18 cellular contexts compared by ENCODE assay signal in the genomic region with DNA sequence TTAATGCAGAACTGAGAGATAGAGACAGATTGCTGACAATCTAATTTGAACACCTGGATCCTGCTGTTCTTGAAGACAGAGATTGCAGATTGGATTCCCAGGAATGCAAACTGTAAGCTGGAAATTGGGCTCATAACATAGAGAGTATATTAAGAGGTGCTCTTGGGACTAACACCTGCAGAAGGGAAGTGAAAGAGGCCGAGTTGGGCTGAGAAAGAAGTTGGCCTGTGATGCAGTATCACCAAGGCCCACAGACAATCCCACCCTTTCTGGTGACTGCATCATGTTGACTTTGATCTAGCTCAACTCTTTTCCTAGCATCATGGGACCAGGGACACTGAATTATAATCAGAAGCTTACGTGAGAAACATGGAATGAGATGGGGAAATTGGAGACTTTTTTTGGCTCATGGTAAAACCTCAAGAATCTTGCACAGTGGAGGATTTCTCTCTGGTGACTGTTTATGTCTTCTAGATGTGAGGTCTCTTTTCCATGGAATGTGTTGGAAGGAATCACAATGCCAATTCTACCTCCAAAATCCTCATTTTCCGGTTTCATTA.
"Had no signal": no experiment of that assay in that cellular context is flagged by ENCODE, and none has a peak within 500 bp of the region (broad histone marks: within the 10 kb centered on the region; RNA-seq: fewer than 3 reads in every experiment).

No MANE protein-coding gene starts in this region.

- H3K27ac ChIP-seq: ascending aorta, cardiac muscle cell, colonic mucosa, neutrophil, spleen had no signal

- H3K4me3 ChIP-seq: ascending aorta, cardiac muscle cell, colonic mucosa, lung, spleen had no signal

- H3K9me3 ChIP-seq: ascending aorta, colonic mucosa, neutrophil, spleen had no signal

- ATAC-seq: activated CD8-positive, alpha-beta T cell treated with anti-CD3 and anti-CD28 coated beads, Interleukin-2, amount 10 ng/mL, durations not matched to agents 7 days and 5 days; left colon; naive thymus-derived CD4-positive, alpha-beta T cell; stimulated activated memory B cell treated with anti-CD40 and anti-IgM and Interleukin-4, amounts not matched to agents 10 μg/mL and 1 μg/mL and 100 μg/mL, for 72 hours; T-cell had no signal

- DNase-seq: activated CD4-positive, alpha-beta T cell treated with anti-CD3 and anti-CD28 coated beads for 48 hours; activated CD8-positive, alpha-beta memory T cell treated with anti-CD3 and anti-CD28 coated beads, Interleukin-2, amount 50 U/mL, for 48 hours; activated CD8-positive, alpha-beta T cell treated with anti-CD3 and anti-CD28 coated beads, Interleukin-2, amount 10 ng/mL, durations not matched to agents 7 days and 5 days; activated naive CD8-positive, alpha-beta T cell treated with anti-CD3 and anti-CD28 coated beads, Interleukin-2, amount 10 ng/mL, durations not matched to agents 7 days and 5 days; colonic mucosa; effector CD4-positive, alpha-beta T cell; left colon; midbrain; naive thymus-derived CD4-positive, alpha-beta T cell; posterior cingulate gyrus; spleen; stimulated activated CD4-positive, alpha-beta T cell treated with anti-CD3 and anti-CD28 coated beads, Interleukin-1b, Interleukin-23, amount 100 ng/mL, for 48 hours; T-cell had no signal

- H3K27me3 ChIP-seq: ascending aorta, cardiac muscle cell, colonic mucosa, neutrophil, spleen had no signal

- H3K4me1 ChIP-seq: ascending aorta, colonic mucosa, spleen had no signal

- H3K36me3 ChIP-seq: ascending aorta, cardiac muscle cell, colonic mucosa, neutrophil, spleen had no signal
